In the genomic region with DNA sequence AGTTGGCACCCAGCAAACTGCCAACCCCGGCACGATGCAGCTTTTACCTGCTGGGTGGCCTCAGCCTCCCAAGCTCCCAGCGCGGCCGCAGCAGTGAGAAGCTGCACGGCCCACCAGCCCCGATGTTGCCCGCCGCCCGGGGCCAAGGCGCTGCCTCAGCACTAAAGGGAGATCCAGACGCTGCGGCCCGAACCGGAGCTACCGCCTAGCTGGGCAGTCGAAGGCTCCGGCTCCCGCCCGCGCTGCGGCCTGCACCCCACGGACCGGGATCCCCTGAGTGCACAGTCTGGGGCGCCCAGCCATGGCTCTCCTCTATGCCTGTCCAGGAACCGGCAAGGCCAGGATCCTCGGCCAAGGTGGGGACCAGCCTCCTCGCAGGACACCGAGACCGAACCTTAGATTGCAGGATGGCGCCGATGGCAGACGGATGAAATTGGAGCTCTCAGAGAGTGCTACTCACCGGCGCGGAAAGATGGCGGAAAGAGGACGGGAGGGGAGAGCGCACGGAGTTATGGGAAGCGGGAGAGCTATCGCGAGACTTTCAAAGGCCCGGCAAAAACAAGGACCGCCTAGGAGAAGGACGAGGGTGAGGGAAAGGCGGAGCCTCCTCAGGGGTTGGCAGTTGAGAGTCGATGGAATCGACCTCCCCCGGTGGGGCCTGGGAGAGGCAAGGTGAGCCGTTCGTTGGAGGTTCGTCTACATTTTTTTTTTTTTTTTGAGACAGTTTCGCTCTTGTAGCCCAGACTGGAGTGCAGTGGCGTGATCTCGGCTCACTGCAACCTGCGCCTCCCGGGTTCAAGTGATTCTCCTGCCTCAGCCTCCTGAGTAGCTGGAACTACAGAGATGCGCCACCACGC, we compare ENCODE assay signal across 8 cellular contexts. TPM values are rescaled to one million over a fixed set of nuclear protein-coding genes. Genes with fewer than 3 reads are reported as not detected.
DNase-seq lines count a peak whose midpoint lies in the region; ATAC-seq, FAIRE-seq and TF ChIP-seq lines count a peak whose summit lies in the region.

A gene (minus strand): TSS at position 485 of the 857 bp plus-strand sequence. CDS start 1,221 bp downstream, outside the sequence.

- H2AFZ ChIP-seq in H1 (ENCODE audit: low read length) (no peak within 1 kb of the TSS), mesenchymal stem cell (ENCODE audit: low read depth, low read length) (peak within 1 kb of the TSS; percentile 74)

- H3K4me3 ChIP-seq in H1 (ENCODE audit: extremely low read depth in 1 of 4, insufficient read depth in 2 of 4, low read depth in 3 of 4, low read length in 4 of 4) (peak within 1 kb of the TSS; percentile 92 to 99 (median 97)), mesenchymal stem cell (ENCODE audit: insufficient read depth in 1 of 2, low read depth in 1 of 2, low read length in 2 of 2) (peak within 1 kb of the TSS; percentile 80 to 88)

- H3K18ac ChIP-seq in H1 (ENCODE audit: extremely low read depth, low read length) (peak within 1 kb of the TSS; percentile 98), mesenchymal stem cell (ENCODE audit: low read depth in 1 of 2, low read length in 2 of 2) (peak within 1 kb of the TSS; percentile 83 to 99)

- no peak within 1 kb of the TSS for H2BK120ac ChIP-seq in H1 (replicated peaks; ENCODE audit: low read depth, low read length)
- peak within 1 kb of the TSS; percentile 80 for H2BK120ac ChIP-seq in mesenchymal stem cell (ENCODE audit: low read depth, low read length)

- H3K79me1 ChIP-seq in H1 (ENCODE audit: low read depth, low read length) (peaks cover 5% of the 10 kb centered on the region), mesenchymal stem cell (replicated peaks; ENCODE audit: low read length, poor library complexity, severe bottlenecking) (peaks cover 4% of the 10 kb centered on the region)

- TF ChIP-seq POLR2A in H1 (IDR thresholded peaks at IDR 0.05; ENCODE audit: control extremely low read depth in 1 of 2, low read depth in 2 of 2, low read length in 2 of 2) = peak; percentile 97

- DNase-seq in COLO829 (ENCODE audit: low spot score) = peak; percentile 99
- peak; percentile 96 for DNase-seq in HTR-8/SVneo (ENCODE audit: insufficient read length, low spot score)
- peak; percentile 91 for DNase-seq in NOMO-1 treated with dmso at 0.1 percent for 144 hours (lab: John Stamatoyannopoulos, UW; ENCODE audit: unreplicated experiment)
- DNase-seq in activated CD8-positive, alpha-beta memory T cell treated with anti-CD3 and anti-CD28 coated beads for 48 hours (ENCODE audit: low read depth in 2 of 3, low spot score in 2 of 3) = peak; percentile 78 to 84 (median 81)
- peak; percentile 88 to 94 for DNase-seq in H1 (ENCODE audit: low read depth in 1 of 2, low spot score in 2 of 2)
- DNase-seq in mesenchymal stem cell = peak; percentile 98
- DNase-seq in stimulated activated CD8-positive, alpha-beta memory T cell treated with anti-CD3 and anti-CD28 coated beads, Interleukin-12 subunit alpha, Interleukin-12 subunit beta, amount 100 ng/mL, for 4 hours (ENCODE audit: low read depth) = peak; percentile 77

- H3K4me2 ChIP-seq in H1 (ENCODE audit: insufficient read depth in 1 of 2, low read depth in 2 of 2, low read length in 2 of 2) (peak within 1 kb of the TSS; percentile 81 to 83), mesenchymal stem cell (ENCODE audit: low read length, poor library complexity, severe bottlenecking) (peak within 1 kb of the TSS; percentile 71)

- H3K14ac ChIP-seq in H1 (ENCODE audit: insufficient read length) (no peak within 1 kb of the TSS), mesenchymal stem cell (ENCODE audit: low read length in 2 of 2) (peak within 1 kb of the TSS in 1 of 2 experiments; percentile 97)

- peaks cover 50 to 51% of the 10 kb centered on the region in 2 experiments for H3K79me2 ChIP-seq in H1 (ENCODE audit: control insufficient read depth in 1 of 2, insufficient read depth in 2 of 2, low read length in 2 of 2)

- H3K23ac ChIP-seq in H1 (ENCODE audit: insufficient read length) = no peak within 1 kb of the TSS
- H3K23ac ChIP-seq in mesenchymal stem cell (ENCODE audit: low read length in 2 of 2) = peak within 1 kb of the TSS; percentile 14 to 64

- peak within 1 kb of the TSS; percentile 96; the same call in 1 of the 2 replicates for H2AK5ac ChIP-seq in H1 (ENCODE audit: low read depth, low read length)
- H2AK5ac ChIP-seq in mesenchymal stem cell (ENCODE audit: low read length, severe bottlenecking) = peak within 1 kb of the TSS; percentile 54

- peaks cover 0 to 5% (median 4%) of the 10 kb centered on the region in 4 experiments; a peak in 6 of 7 replicates for H3K4me1 ChIP-seq in H1 (replicated peaks in 1 of 4; ENCODE audit: control insufficient read depth in 3 of 4, insufficient read depth in 4 of 4, low read length in 3 of 4)
- peaks cover 11% of the 10 kb centered on the region for H3K4me1 ChIP-seq in mesenchymal stem cell (ENCODE audit: control insufficient read depth, insufficient read depth, low read depth, low read length)

- H3K27ac ChIP-seq in H1 (ENCODE audit: low read depth, low read length) = peak within 1 kb of the TSS; percentile 97
- H3K27ac ChIP-seq in mesenchymal stem cell (ENCODE audit: low read length, poor library complexity, severe bottlenecking) = peak within 1 kb of the TSS; percentile 90

- H4K91ac ChIP-seq in H1 (replicated peaks; ENCODE audit: insufficient read length, low read length) (peak within 1 kb of the TSS; percentile 97), mesenchymal stem cell (ENCODE audit: low read length) (peak within 1 kb of the TSS; percentile 88)

- no peak for FAIRE-seq in HTR-8/SVneo (lab: Jason Lieb, UNC)
- FAIRE-seq in H1 (lab: Jason Lieb, UNC) = peak; percentile 39

- peak within 1 kb of the TSS; percentile 99 for H4K5ac ChIP-seq in H1 (ENCODE audit: insufficient read length, low read depth, low read length)

- H4K8ac ChIP-seq in H1 (ENCODE audit: extremely low read depth, insufficient read depth, low read length) (peak within 1 kb of the TSS; percentile 100), mesenchymal stem cell (ENCODE audit: low read length) (peak within 1 kb of the TSS; percentile 98)

- no peak within 1 kb of the TSS for H2BK15ac ChIP-seq in H1 (ENCODE audit: low read length)
- peak within 1 kb of the TSS; percentile 96 for H2BK15ac ChIP-seq in mesenchymal stem cell (ENCODE audit: low read depth, poor library complexity, severe bottlenecking)

- H3K56ac ChIP-seq in H1 (replicated peaks; ENCODE audit: insufficient read length, low read depth, low read length) = peak within 1 kb of the TSS; percentile 66

- H3K9me3 ChIP-seq in H1 (ENCODE audit: insufficient read depth in 2 of 2, low read depth in 1 of 2, low read length in 1 of 2) (no peaks in the 10 kb centered on the region), mesenchymal stem cell (ENCODE audit: control insufficient read depth, low read length) (no peaks in the 10 kb centered on the region)

- H2BK20ac ChIP-seq in H1 (ENCODE audit: low read length) = no peak within 1 kb of the TSS

- POLR2A ChIA-PET in H1 (lab: Charles Lee; ENCODE audit: partially characterized antibody) = interaction anchor here (0.6 to 14.2 kb wide), 27 partner anchors 15 to 1310 kb away, joined by 3 to 503 read pairs (median 4); a partner anchor contains a TSS

- H3K23me2 ChIP-seq in H1 (ENCODE audit: low read depth, low read length) = peaks cover 5% of the 10 kb centered on the region

- H3K4ac ChIP-seq in H1 (replicated peaks; ENCODE audit: insufficient read length, low read depth, low read length) = peak within 1 kb of the TSS; percentile 100
- H3K4ac ChIP-seq in mesenchymal stem cell (ENCODE audit: low read depth in 1 of 2, low read length in 2 of 2) = peak within 1 kb of the TSS; percentile 96 to 98

- CTCF ChIA-PET in H1 (lab: Charles Lee; ENCODE audit: partially characterized antibody) = interaction anchor here (0.6 to 1.4 kb wide), 3 partner anchors 8 to 720 kb away, joined by 3 to 7 read pairs (median 4); a partner anchor contains a TSS

- H2BK12ac ChIP-seq in H1 (ENCODE audit: low read depth, low read length) = no peak within 1 kb of the TSS; the same call in 1 of the 2 replicates
- H2BK12ac ChIP-seq in mesenchymal stem cell (ENCODE audit: low read length in 2 of 2) = no peak within 1 kb of the TSS

- peak within 1 kb of the TSS; percentile 90 to 99 (median 97) for H3K9ac ChIP-seq in H1 (replicated peaks in 1 of 4; ENCODE audit: extremely low read depth in 1 of 4, low read depth in 3 of 4, low read length in 3 of 4)
- H3K9ac ChIP-seq in mesenchymal stem cell (ENCODE audit: low read length) = peak within 1 kb of the TSS; percentile 93

- TF ChIP-seq CTCF in H1 (IDR thresholded peaks at IDR 0.05; ENCODE audit: control extremely low read depth in 1 of 3, insufficient read depth in 1 of 3, low read depth in 1 of 3, low read length in 3 of 3) = no peak

- H3K27me3 ChIP-seq in H1 (replicated peaks in 1 of 4; ENCODE audit: control insufficient read depth in 3 of 4, extremely low read depth in 1 of 4, insufficient read depth in 3 of 4, low read length in 3 of 4) (no peaks in the 10 kb centered on the region), mesenchymal stem cell (ENCODE audit: control insufficient read depth in 1 of 2, insufficient read depth in 1 of 2, low read length in 2 of 2) (no peaks in the 10 kb centered on the region)

- TF ChIP-seq RAD21 in H1 (IDR thresholded peaks at IDR 0.05 in 1 of 2, conservative IDR thresholded peaks at IDR 0.05 in 1 of 2; ENCODE audit: low read depth in 2 of 2, low read length in 2 of 2) = no peak

- ATAC-seq in GM21367 (IDR thresholded peaks at IDR 0.05; ENCODE audit: unreplicated experiment) = peak; percentile 64

- H2BK5ac ChIP-seq in H1 (ENCODE audit: low read depth, low read length) = peak within 1 kb of the TSS; percentile 99
- peak within 1 kb of the TSS; percentile 48 for H2BK5ac ChIP-seq in mesenchymal stem cell (ENCODE audit: low read depth, low read length, poor library complexity, severe bottlenecking)

- no peak for TF ChIP-seq EP300 in H1 (IDR thresholded peaks at IDR 0.05; ENCODE audit: borderline replicate concordance in 1 of 2, low read depth in 2 of 2, low read length in 2 of 2)

- 4% methylated on average over 53 of the region's 60 CpGs; no CpG with 5 or more reads in 1 of the 2 experiments for WGBS in H1 (ENCODE audit: extremely low coverage in 1 of 2, insufficient coverage in 1 of 2, insufficient read length in 1 of 2, insufficient replicate concordance in 2 of 2, low coverage in 1 of 2, low lambda C conversion rate in 2 of 2, missing lambda C conversion rate in 1 of 2), 2 experiments
- WGBS in mesenchymal stem cell = 5% methylated on average over 60 of the region's 60 CpGs

- peaks cover 36 to 39% of the 10 kb centered on the region in 2 experiments for H4K20me1 ChIP-seq in H1 (replicated peaks in 1 of 2; ENCODE audit: control insufficient read depth in 1 of 2, insufficient read depth in 2 of 2, low read length in 2 of 2)

- H3K36me3 ChIP-seq in H1 (ENCODE audit: control insufficient read depth in 2 of 4, insufficient read depth in 4 of 4, low read length in 3 of 4) = peaks cover 30 to 76% (median 56%) of the 10 kb centered on the region in 4 experiments
- H3K36me3 ChIP-seq in mesenchymal stem cell (ENCODE audit: control insufficient read depth in 1 of 2, insufficient read depth in 2 of 2, low read depth in 1 of 2, low read length in 2 of 2) = peaks cover 36 to 77% of the 10 kb centered on the region in 2 experiments

RNA-seq across cellular contexts. Expression of the gene that starts here (rescaled TPM):
- 1,784 TPM in 2 replicates for total RNA-seq in H1 (2021; fragmentation: NEBNext Ultra II Directional; extraction: Animal tissue kit (Norgen Biotek cat#: 25700))
- 3,630 and 5,666 TPM in 2 replicates for polyA plus RNA-seq in H1 (2011; rRNA removed)
- 6,216 TPM for polyA plus RNA-seq in H1 (2011; cell fraction: cytosol; rRNA removed)
- 1,127 TPM for polyA plus RNA-seq in H1 (2011; cell fraction: nucleus; rRNA removed)
- polyA plus RNA-seq in H1 (2012, experiment 1 of 2) = 3,050 to 3,930 TPM (median 3,493 TPM) in 4 replicates
- polyA plus RNA-seq in H1 (2012, experiment 2 of 2) = 17,747 TPM
- 4,503 TPM for polyA plus RNA-seq in H1 (2013, experiment 1 of 2)
- polyA plus RNA-seq in H1 (2013, experiment 2 of 2) = 4,365 TPM
- polyA minus RNA-seq in H1 (2011; rRNA and poly(A)+ RNA removed) = 1,065 and 1,776 TPM in 2 replicates
- polyA minus RNA-seq in H1 (2011; cell fraction: cytosol; rRNA and poly(A)+ RNA removed) = 353 TPM
- 644 TPM for polyA minus RNA-seq in H1 (2011; cell fraction: nucleus; rRNA and poly(A)+ RNA removed)
- polyA plus RNA-seq in mesenchymal stem cell (2013, experiment 1 of 2) = 4,200 TPM
- polyA plus RNA-seq in mesenchymal stem cell (2013, experiment 2 of 2) = 3,956 TPM

Comparison
In these comparisons a context has a peak if more than half of its experiments do, and no peak if none do; other contexts are left out.
1. Peak in every context shown above with its lines: DNase-seq, ATAC-seq, H3K4me3 ChIP-seq and H3K27ac ChIP-seq.